Comparison of ENCODE assay signal across 8 cellular contexts in the genomic region with DNA sequence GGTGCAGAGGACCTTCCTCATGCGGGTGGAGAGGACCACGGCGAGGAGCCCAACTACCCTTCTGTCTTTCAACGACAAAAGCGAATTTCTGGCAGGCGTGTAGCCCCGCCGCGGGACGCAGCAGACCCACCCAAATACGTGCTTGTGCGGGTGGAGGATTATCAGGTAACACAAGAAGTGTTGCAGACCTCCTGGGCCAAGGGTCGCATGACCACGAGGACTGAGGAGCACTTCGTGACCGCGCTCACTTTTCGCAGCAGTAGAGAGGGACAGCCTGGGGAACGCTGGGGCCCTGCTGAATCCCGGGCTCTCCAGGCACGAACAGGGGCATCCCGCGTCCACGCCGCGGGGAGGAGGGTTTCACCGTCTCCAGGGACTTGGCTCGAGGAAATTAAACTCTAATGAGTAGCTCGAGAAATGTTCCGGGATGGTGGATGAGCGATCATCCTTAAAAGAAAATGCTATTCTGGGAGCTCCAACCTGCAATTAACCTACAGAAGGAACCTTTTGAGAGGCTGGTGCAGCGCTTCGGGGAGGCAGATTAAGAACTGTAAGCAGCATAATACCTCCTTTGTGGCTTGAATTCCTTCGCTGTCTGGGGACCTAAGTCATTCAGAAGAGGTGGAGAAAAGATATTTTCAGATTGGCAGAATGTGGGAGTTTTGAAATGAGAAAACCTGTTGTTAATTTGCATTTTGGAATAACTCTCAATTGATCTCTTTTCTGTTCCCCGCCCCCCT. TPM values are rescaled to one million over a fixed set of nuclear protein-coding genes. Genes with fewer than 3 reads are reported as not detected.
DNase-seq lines count a peak whose midpoint lies in the region; ATAC-seq and TF ChIP-seq lines count a peak whose summit lies in the region.

No MANE protein-coding gene starts in this region.

- H3K36me3 Mint-ChIP-seq in activated T-cell treated with anti-CD3 and anti-CD28 coated beads, Interleukin-2, amount 50 U/mL, for 72 hours (ENCODE audit: insufficient read depth in 2 of 2) = no peaks in the 10 kb centered on the region

- DNase-seq in GM12864 (ENCODE audit: low read depth) = no peak
- peak; percentile 37 for DNase-seq in HT1080 (ENCODE audit: low read depth)
- peak; percentile 3 to 13 for DNase-seq in activated T-cell treated with anti-CD3 and anti-CD28 coated beads, Interleukin-2, amount 50 U/mL, for 72 hours
- DNase-seq in left cardiac atrium = no peak
- peak; percentile 52 for DNase-seq in retinal pigment epithelial cell (ENCODE audit: low read depth)
- no peak for DNase-seq in 8988T
- DNase-seq in activated gamma-delta T cell (lab: John Stamatoyannopoulos, UW) = no peak

- intact Hi-C loops in left cardiac atrium (cut with DNase I) = no loop called here

- H3K4me1 Mint-ChIP-seq in activated T-cell treated with anti-CD3 and anti-CD28 coated beads, Interleukin-2, amount 50 U/mL, for 72 hours (ENCODE audit: low read depth) = peaks cover 23% of the 10 kb centered on the region

- no peaks in the 10 kb centered on the region for H3K9me3 Mint-ChIP-seq in activated T-cell treated with anti-CD3 and anti-CD28 coated beads, Interleukin-2, amount 50 U/mL, for 72 hours

- H3K4me3 ChIP-seq in GM12864 (ENCODE audit: low read depth, low read length) = peak overlapping the region; percentile 42
- peak overlapping the region; percentile 60 for H3K4me3 ChIP-seq in retinal pigment epithelial cell (ENCODE audit: low read length)

- TF ChIP-seq CTCF in GM12864 (IDR thresholded peaks at IDR 0.05; ENCODE audit: low read depth, low read length, missing control alignments) = no peak
- no peak for TF ChIP-seq CTCF in retinal pigment epithelial cell (conservative IDR thresholded peaks at IDR 0.05; ENCODE audit: low read depth, low read length)

- peak; percentile 46 for ATAC-seq in GM21526 (IDR thresholded peaks at IDR 0.05; ENCODE audit: low FRiP score, unreplicated experiment)
- ATAC-seq in activated T-cell treated with anti-CD3 and anti-CD28 coated beads, Interleukin-2, amount 50 U/mL, for 72 hours (replicated peaks in 1 of 2) = peak; percentile 53 to 56
- ATAC-seq in left cardiac atrium = peak; percentile 62 to 63

- H3K27ac Mint-ChIP-seq in activated T-cell treated with anti-CD3 and anti-CD28 coated beads, Interleukin-2, amount 50 U/mL, for 72 hours = no peak overlapping the region

- peak overlapping the region; percentile 79 to 81 for H3K4me3 Mint-ChIP-seq in activated T-cell treated with anti-CD3 and anti-CD28 coated beads, Interleukin-2, amount 50 U/mL, for 72 hours

- peaks cover 51% of the 10 kb centered on the region for H3K27me3 Mint-ChIP-seq in activated T-cell treated with anti-CD3 and anti-CD28 coated beads, Interleukin-2, amount 50 U/mL, for 72 hours (ENCODE audit: low read depth)

RNA-seq across cellular contexts. Expression of gene C6orf141, which starts 0.8 kb away (rescaled TPM):
- total RNA-seq in HT1080 (2014; rRNA removed; shearing (Covaris generic)) = 6.5 and 6.7 TPM in 2 replicates
- 5.3 and 5.8 TPM in 2 replicates for polyA plus RNA-seq in HT1080 (2015; cell fraction: cytosol; rRNA removed)
- polyA plus RNA-seq in HT1080 (2015; cell fraction: nucleus; rRNA removed) = 64.3 and 65.4 TPM in 2 replicates
- total RNA-seq in activated T-cell treated with anti-CD3 and anti-CD28 coated beads, Interleukin-2, amount 50 U/mL, for 72 hours = under 1 TPM in 1 of 2 donors, not detected in 1; 0.67 TPM
- 1 to 10 TPM in 1 of 2 donors, under 1 TPM in 1; 0.35 to 1.1 TPM for total RNA-seq in left cardiac atrium

RNA-seq across cellular contexts. Expression of gene GLYATL3, which starts 51.6 kb away (rescaled TPM):
- total RNA-seq in HT1080 (2014; rRNA removed; shearing (Covaris generic)) = not detected in 2 replicates
- not detected in 2 replicates for polyA plus RNA-seq in HT1080 (2015; cell fraction: cytosol; rRNA removed)
- not detected in 2 replicates for polyA plus RNA-seq in HT1080 (2015; cell fraction: nucleus; rRNA removed)
- not detected for total RNA-seq in activated T-cell treated with anti-CD3 and anti-CD28 coated beads, Interleukin-2, amount 50 U/mL, for 72 hours
- not detected for total RNA-seq in left cardiac atrium

Comparison
In these comparisons a context has a peak if more than half of its experiments do, and no peak if none do; other contexts are left out.
1. DNase-seq: peak in HT1080 (single experiment), activated T-cell treated with anti-CD3 and anti-CD28 coated beads, Interleukin-2, amount 50 U/mL, for 72 hours (2 of 2) and retinal pigment epithelial cell (single experiment); none in GM12864 (single experiment), left cardiac atrium (single experiment), 8988T (single experiment) and activated gamma-delta T cell (single experiment).
2. Peak in every context shown above with its lines, with median percentiles within 50 percentile points of each other: ATAC-seq.